ENCODE assay signal across 32 cellular contexts in genomic region chr5:147966829-147967228, GRCh38.
DNase-seq lines count a peak whose midpoint lies in the region; ATAC-seq, FAIRE-seq and TF ChIP-seq lines count a peak whose summit lies in the region.
"Had no signal": no experiment of that assay in that cellular context is flagged by ENCODE, and none has a peak within 500 bp of the region (broad histone marks: within the 10 kb centered on the region; RNA-seq: fewer than 3 reads in every experiment).

No MANE protein-coding gene starts in this region.

- H3K79me2 ChIP-seq in HepG2 (ENCODE audit: insufficient read depth, low read length) = no peaks in the 10 kb centered on the region

- no peaks in the 10 kb centered on the region for H3K9me3 Mint-ChIP-seq in neural crest cell
- H3K9me3 Mint-ChIP-seq: CD14-positive monocyte, H9 had no signal

- DNase-seq in HepG2 (ENCODE audit: low spot score) = no peak
- DNase-seq in right lobe of liver = no peak
- DNase-seq in neural crest cell (ENCODE audit: low read depth, low spot score) = no peak
- DNase-seq in activated gamma-delta T cell (lab: John Stamatoyannopoulos, UW) = no peak
- DNase-seq: ACHN; BE2C; Calu3; CD8-positive, alpha-beta memory T cell; DMS79 treated with DMSO at 0.1 percent for 48 hours; GM23248; H9; KBM-7; MV-4-11; NCI-H1105; NCI-H1436 treated with DMSO at 0.1 percent for 48 hours; NCI-H1930; NCI-H2107; NCI-H446; NCI-H524 treated with DMSO at 0.1 percent for 48 hours; NCI-H774; NK-92 treated with Interleukin-12 subunit alpha and Interleukin-12 subunit beta, amount 100 ng/mL, for 24 hours; PC-3; RPMI8226; SHP77 had no signal

- CTCF ChIA-PET in HepG2 (lab: Yijun Ruan, JAX; ENCODE audit: low intra/inter-chr PET ratio, low total read pairs) = no interaction called here

- BruUV-seq in HepG2 (replicated peaks; lab: Mats Ljungman, UMichigan) = no TSS peak

- H3K4me1 Mint-ChIP-seq in neural crest cell = peaks cover 41% of the 10 kb centered on the region
- H3K4me1 Mint-ChIP-seq: CD8-positive, alpha-beta memory T cell; H9 had no signal

- no peak for TF ChIP-seq CTCF in HepG2 (CRISPR knock-in tag; IDR thresholded peaks at IDR 0.05)
- TF ChIP-seq CTCF in right lobe of liver (IDR thresholded peaks at IDR 0.05) = no peak
- TF ChIP-seq CTCF in neural crest cell (conservative IDR thresholded peaks at IDR 0.05) = no peak

- intact Hi-C loops in HepG2 (cut with micrococcal nuclease; ENCODE audit: unreplicated experiment) = no loop called here
- intact Hi-C loops in right lobe of liver (cut with DNase I) = no loop called here

- H3K27me3 ChIP-seq in HepG2 (ENCODE audit: control insufficient read depth in 1 of 2, insufficient read depth in 2 of 2, low read length in 2 of 2) = no peaks in the 10 kb centered on the region
- H3K27me3 ChIP-seq in right lobe of liver = no peaks in the 10 kb centered on the region
- H3K27me3 ChIP-seq in ectodermal cell (ENCODE audit: control insufficient read depth, insufficient read depth, low read length, poor library complexity, severe bottlenecking) = no peaks in the 10 kb centered on the region
- H3K27me3 ChIP-seq: BE2C had no signal

- peak overlapping the region; percentile 32 for H3K4me3 Mint-ChIP-seq in neural crest cell
- H3K4me3 Mint-ChIP-seq: CD14-positive monocyte; CD8-positive, alpha-beta memory T cell; H9 had no signal

- H3K4me1 ChIP-seq in HepG2 (ENCODE audit: insufficient read depth, low read length) (no peaks in the 10 kb centered on the region), right lobe of liver (no peaks in the 10 kb centered on the region), ectodermal cell (ENCODE audit: control insufficient read depth, insufficient read depth, low read length) (no peaks in the 10 kb centered on the region)
- H3K4me1 ChIP-seq: BE2C had no signal

- WGBS in HepG2 (ENCODE audit: low lambda C conversion rate) = 24% methylated on average over 4 of the region's 4 CpGs
- 85% methylated on average over 4 of the region's 4 CpGs for WGBS in right lobe of liver (ENCODE audit: insufficient coverage, low coverage, low lambda C conversion rate, missing lambda C conversion rate)
- WGBS in ectodermal cell, 2 experiments = 92 to 96% methylated on average over 4 of the region's 4 CpGs

- ATAC-seq in HepG2 (no peak), right lobe of liver (no peak), HG02642 (IDR thresholded peaks at IDR 0.05; ENCODE audit: poor library complexity, unreplicated experiment) (no peak), HG02970 (IDR thresholded peaks at IDR 0.05; ENCODE audit: low FRiP score, unreplicated experiment) (no peak)
- ATAC-seq: PC-3 had no signal

- no peak overlapping the region for H3K4me2 ChIP-seq in HepG2 (ENCODE audit: low read depth, low read length)

- H4K20me1 ChIP-seq in HepG2 (ENCODE audit: insufficient read depth, low read length) = no peaks in the 10 kb centered on the region

- H3K36me3 Mint-ChIP-seq in neural crest cell (ENCODE audit: low read depth) = peaks cover 17% of the 10 kb centered on the region
- H3K36me3 Mint-ChIP-seq: CD14-positive monocyte; CD8-positive, alpha-beta memory T cell had no signal

- H3K27me3 Mint-ChIP-seq in neural crest cell (ENCODE audit: low read depth) = no peaks in the 10 kb centered on the region

- no peak overlapping the region for H3K27ac ChIP-seq in HepG2 (ENCODE audit: extremely low read length, insufficient read depth, low read length)
- H3K27ac ChIP-seq in right lobe of liver = no peak overlapping the region
- H3K27ac ChIP-seq in ectodermal cell (ENCODE audit: insufficient read depth, low read depth, low read length, poor library complexity, severe bottlenecking) = peak overlapping the region; percentile 37
- H3K27ac ChIP-seq: 22Rv1, GM23248, HL-60 had no signal

- in situ Hi-C loops in HepG2 (cut with HindIII; ENCODE audit: extremely low pct_ligation_motif_present, low pct_unique_long_range_greater_than_20kb) = no loop called here

- H3K4me3 ChIP-seq in HepG2 (replicated peaks in 1 of 3; ENCODE audit: insufficient read depth in 1 of 3, low read depth in 2 of 3, low read length in 3 of 3) (no peak overlapping the region), right lobe of liver (no peak overlapping the region), ectodermal cell (ENCODE audit: insufficient read depth, low read depth, low read length) (no peak overlapping the region)
- H3K4me3 ChIP-seq: GM23248 had no signal

- FAIRE-seq in HepG2 (lab: Jason Lieb, UNC) = no peak
- FAIRE-seq: GM12892, GM19239 had no signal

- H3K36me3 ChIP-seq in HepG2 (replicated peaks in 1 of 2; ENCODE audit: control insufficient read depth in 1 of 2, insufficient read depth in 2 of 2, low read length in 2 of 2) (no peaks in the 10 kb centered on the region), right lobe of liver (no peaks in the 10 kb centered on the region), ectodermal cell (ENCODE audit: control insufficient read depth, insufficient read depth, low read length) (no peaks in the 10 kb centered on the region)
- H3K36me3 ChIP-seq: BE2C had no signal

- TF ChIP-seq EP300 in HepG2 (IDR thresholded peaks at IDR 0.05; ENCODE audit: low read depth in 2 of 2, low read length in 2 of 2) = no peak
- TF ChIP-seq EP300 in HepG2 (CRISPR knock-in tag; IDR thresholded peaks at IDR 0.05; ENCODE audit: borderline replicate concordance) = no peak

- TF ChIP-seq POLR2A in HepG2 (IDR thresholded peaks at IDR 0.05; ENCODE audit: insufficient read depth in 1 of 2, low read depth in 2 of 2, low read length in 2 of 2) = no peak
- no peak for TF ChIP-seq POLR2A in right lobe of liver (IDR thresholded peaks at IDR 0.05)

- TF ChIP-seq RAD21 in HepG2 (CRISPR knock-in tag; IDR thresholded peaks at IDR 0.05) = no peak

- H3K9me3 ChIP-seq in HepG2 (ENCODE audit: low read length) = no peaks in the 10 kb centered on the region
- H3K9me3 ChIP-seq in right lobe of liver = no peaks in the 10 kb centered on the region
- no peaks in the 10 kb centered on the region for H3K9me3 ChIP-seq in ectodermal cell (ENCODE audit: control insufficient read depth, low read length)
- H3K9me3 ChIP-seq: BE2C had no signal

- no peak overlapping the region for H2AFZ ChIP-seq in HepG2 (ENCODE audit: low read length)
- H2AFZ ChIP-seq: GM23248 had no signal

- peak overlapping the region; percentile 81 for H3K27ac Mint-ChIP-seq in neural crest cell (ENCODE audit: unreplicated experiment)
- H3K27ac Mint-ChIP-seq: CD14-positive monocyte; CD8-positive, alpha-beta memory T cell had no signal

- POLR2A ChIA-PET in HepG2 (lab: Yijun Ruan, JAX) = no interaction called here

- H3K9ac ChIP-seq in HepG2 (ENCODE audit: insufficient read depth, low read depth, low read length) = no peak overlapping the region
- H3K9ac ChIP-seq: GM23248 had no signal

TF ChIP-seq in HepG2, 621 proteins besides CTCF, POLR2A, EP300 and RAD21:
- peak; percentile 75 to 87 for TF ChIP-seq MAFK (conservative IDR thresholded peaks at IDR 0.05 in 1 of 2, IDR thresholded peaks at IDR 0.05 in 1 of 2; ENCODE audit: low read length in 2 of 2)
- no peak for TF ChIP-seq ZBTB39 (CRISPR knock-in tag; IDR thresholded peaks at IDR 0.05)
- no peak for TF ChIP-seq FOXA3 (CRISPR knock-in tag; IDR thresholded peaks at IDR 0.05)
- TF ChIP-seq MAFF (IDR thresholded peaks at IDR 0.05; ENCODE audit: low read depth, low read length) = peak; percentile 76
